24 cellular contexts compared by ENCODE assay signal in the genomic region with DNA sequence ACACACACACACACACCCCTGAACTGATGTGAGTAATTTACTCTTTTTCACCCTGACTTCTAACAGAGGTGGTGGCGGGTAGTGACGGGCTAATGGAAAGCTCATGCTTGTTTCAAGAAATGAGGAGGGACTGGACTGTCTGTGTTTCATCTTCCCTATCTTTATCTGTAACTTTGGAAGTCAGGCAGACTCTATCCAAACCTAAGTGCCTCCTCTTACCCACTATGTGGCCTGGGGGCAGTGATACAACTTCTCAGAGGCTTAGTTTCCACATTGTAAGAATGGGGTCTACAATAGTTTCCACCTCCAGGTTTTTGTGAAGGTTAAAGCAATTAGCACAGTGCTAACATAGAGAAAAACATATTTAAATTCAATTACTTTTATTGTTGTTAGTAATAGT.
"Had no signal": no experiment of that assay in that cellular context is flagged by ENCODE, and none has a peak within 500 bp of the region (broad histone marks: within the 10 kb centered on the region; RNA-seq: fewer than 3 reads in every experiment).

No MANE protein-coding gene starts in this region.

- H3K4me3 ChIP-seq: stomach, suprapubic skin, testis, thoracic aorta, thyroid gland, tibial artery, tibial nerve, transverse colon, upper lobe of left lung, upper lobe of right lung, uterus, vagina had no signal

- H3K9me3 ChIP-seq: stomach, suprapubic skin, testis, thoracic aorta, thyroid gland, tibial artery, tibial nerve, transverse colon, upper lobe of left lung, upper lobe of right lung, uterus, vagina had no signal

- H3K27ac ChIP-seq: stomach, suprapubic skin, testis, thoracic aorta, thyroid gland, tibial artery, tibial nerve, transverse colon, upper lobe of left lung, upper lobe of right lung, uterus, vagina had no signal

- DNase-seq: stimulated activated CD4-positive, alpha-beta T cell treated with anti-CD3 and anti-CD28 coated beads, Interleukin-2, amount 100 ng/mL, for 48 hours; stimulated activated CD4-positive, alpha-beta T cell treated with anti-CD3 and anti-CD28 coated beads, Interleukin-4, amount 100 ng/mL, for 1 hour; stimulated activated CD4-positive, alpha-beta T cell treated with anti-CD3 and anti-CD28 coated beads, Interleukin-4, amount 100 ng/mL, for 24 hours; stimulated activated CD4-positive, alpha-beta T cell treated with anti-CD3 and anti-CD28 coated beads, Interleukin-4, amount 100 ng/mL, for 4 hours; stimulated activated CD8-positive, alpha-beta memory T cell treated with anti-CD3 and anti-CD28 coated beads, Interleukin-4, amount 100 ng/mL, for 48 hours; stimulated activated naive B cell treated with anti-CD40 and anti-IgM and Interleukin-4, amounts not matched to agents 10 μg/mL and 1 μg/mL and 100 μg/mL, for 72 hours; stimulated activated naive CD4-positive, alpha-beta T cell; stimulated activated naive CD4-positive, alpha-beta T cell treated with Interleukin-2 at 50 U/mL for 16 hours; stimulated activated naive CD8-positive, alpha-beta T cell treated with anti-CD3 and anti-CD28 coated beads, Interleukin-15, amount 100 ng/mL, for 72 hours; stimulated activated naive CD8-positive, alpha-beta T cell treated with anti-CD3 and anti-CD28 coated beads, Interleukin-15, Interleukin-2, amounts not matched to agents 100 U/mL and 50 U/mL, for 24 hours; stomach; substantia nigra; testis; thyroid gland; tibial artery; transverse colon; trophoblast cell; upper lobe of left lung; upper lobe of right lung; uterus had no signal

- H3K4me1 ChIP-seq: stomach, suprapubic skin, testis, thyroid gland, tibial artery, tibial nerve, transverse colon, upper lobe of left lung, upper lobe of right lung, uterus, vagina had no signal

- H3K27me3 ChIP-seq: testis, thyroid gland, upper lobe of left lung, upper lobe of right lung, uterus, vagina had no signal

- H3K36me3 ChIP-seq: stomach, suprapubic skin, thoracic aorta, thyroid gland, tibial artery, tibial nerve, transverse colon, upper lobe of left lung, upper lobe of right lung, uterus, vagina had no signal
